Comparison of ENCODE assay signal across 23 cellular contexts in the genomic region with DNA sequence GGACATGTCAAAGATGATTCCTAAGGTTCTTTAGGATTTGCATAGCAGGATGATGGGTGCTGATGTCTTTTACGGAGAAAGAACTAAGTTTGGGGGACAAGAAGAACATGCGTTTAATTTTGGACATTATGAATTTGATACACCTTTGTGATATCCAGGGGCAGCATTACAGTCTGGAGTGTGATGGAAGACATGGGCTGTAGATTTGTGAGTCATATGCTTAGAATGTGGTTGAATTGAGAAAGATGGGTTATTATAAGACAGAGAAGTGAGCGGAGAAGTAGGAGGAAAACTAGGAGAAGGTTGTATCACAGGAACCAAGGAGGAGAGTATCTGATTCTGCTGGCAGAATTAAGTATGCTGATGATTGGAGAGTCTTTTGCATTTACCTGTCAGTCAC.
"Had no signal": no experiment of that assay in that cellular context is flagged by ENCODE, and none has a peak within 500 bp of the region (broad histone marks: within the 10 kb centered on the region; RNA-seq: fewer than 3 reads in every experiment).

No MANE protein-coding gene starts in this region.

- H3K4me3 ChIP-seq: mucosa of descending colon, sigmoid colon, thoracic aorta, tibial nerve, upper lobe of left lung had no signal

- FAIRE-seq: frontal cortex, keratinocyte, urothelium cell line had no signal

- DNase-seq: cortex of kidney; mesenchymal stem cell; mucosa of descending colon; naive B cell; right cardiac atrium; sigmoid colon; stimulated activated CD4-positive, alpha-beta T cell treated with anti-CD3 and anti-CD28 coated beads, Interleukin-2, amount 100 ng/mL, for 24 hours; stimulated activated CD4-positive, alpha-beta T cell treated with anti-CD3 and anti-CD28 coated beads, Interleukin-4, amount 100 ng/mL, for 24 hours; stimulated activated naive CD8-positive, alpha-beta T cell treated with anti-CD3 and anti-CD28 coated beads, Interleukin-15, Interleukin-2, amounts not matched to agents 100 U/mL and 50 U/mL, for 24 hours; substantia nigra; upper lobe of left lung had no signal

- H3K79me2 ChIP-seq: parathyroid adenoma had no signal

- H3K4me3 Mint-ChIP-seq: mesothelial cell of epicardium; naive B cell; natural killer cell treated with Interleukin-12 subunit alpha and Interleukin-12 subunit beta and Interleukin-15 and Interleukin-18, amount 100 ng/mL, for 72 hours; neural crest cell; stimulated activated effector memory CD8-positive, alpha-beta T cell treated with anti-CD3 and anti-CD28 coated beads, Interleukin-12 subunit alpha, Interleukin-12 subunit beta, amount 100 ng/mL, for 72 hours had no signal

- H3K9ac ChIP-seq: parathyroid adenoma had no signal

- H3K4me1 Mint-ChIP-seq: naive B cell had no signal

- H3K36me3 ChIP-seq: neutrophil, sigmoid colon, thoracic aorta, tibial nerve, upper lobe of left lung had no signal

- H3K36me3 Mint-ChIP-seq: mesothelial cell of epicardium; naive B cell; natural killer cell treated with Interleukin-12 subunit alpha and Interleukin-12 subunit beta and Interleukin-15 and Interleukin-18, amount 100 ng/mL, for 72 hours; stimulated activated effector memory CD8-positive, alpha-beta T cell treated with anti-CD3 and anti-CD28 coated beads, Interleukin-12 subunit alpha, Interleukin-12 subunit beta, amount 100 ng/mL, for 72 hours had no signal

- H3K9me3 Mint-ChIP-seq: mesothelial cell of epicardium; naive B cell; natural killer cell treated with Interleukin-12 subunit alpha and Interleukin-12 subunit beta and Interleukin-15 and Interleukin-18, amount 100 ng/mL, for 72 hours; neural crest cell; stimulated activated effector memory CD8-positive, alpha-beta T cell treated with anti-CD3 and anti-CD28 coated beads, Interleukin-12 subunit alpha, Interleukin-12 subunit beta, amount 100 ng/mL, for 72 hours had no signal

- H3K27me3 ChIP-seq: sigmoid colon, tibial nerve, upper lobe of left lung had no signal

- ATAC-seq: mucosa of descending colon; natural killer cell treated with Interleukin-12 subunit alpha and Interleukin-12 subunit beta and Interleukin-15 and Interleukin-18, amount 100 ng/mL, for 72 hours; right cardiac atrium; stimulated activated effector memory CD8-positive, alpha-beta T cell treated with anti-CD3 and anti-CD28 coated beads, Interleukin-12 subunit alpha, Interleukin-12 subunit beta, amount 100 ng/mL, for 72 hours; stimulated activated naive CD8-positive, alpha-beta T cell treated with anti-CD3 and anti-CD28 coated beads, Interleukin-15, Interleukin-2, amounts not matched to agents 100 U/mL and 50 U/mL, for 24 hours had no signal

- H2AFZ ChIP-seq: parathyroid adenoma had no signal

- H3K27ac ChIP-seq: neutrophil, parathyroid adenoma, sigmoid colon, thoracic aorta, tibial nerve, upper lobe of left lung had no signal

- H3K9me3 ChIP-seq: mucosa of descending colon, neutrophil, sigmoid colon, thoracic aorta, tibial nerve, upper lobe of left lung had no signal

- H3K27ac Mint-ChIP-seq: mesothelial cell of epicardium; naive B cell; natural killer cell treated with Interleukin-12 subunit alpha and Interleukin-12 subunit beta and Interleukin-15 and Interleukin-18, amount 100 ng/mL, for 72 hours; progenitor cell of endocrine pancreas; stimulated activated effector memory CD8-positive, alpha-beta T cell treated with anti-CD3 and anti-CD28 coated beads, Interleukin-12 subunit alpha, Interleukin-12 subunit beta, amount 100 ng/mL, for 72 hours had no signal

- H3K27me3 Mint-ChIP-seq: progenitor cell of endocrine pancreas had no signal
